ENCODE assay signal across 11 cellular contexts in the genomic region with DNA sequence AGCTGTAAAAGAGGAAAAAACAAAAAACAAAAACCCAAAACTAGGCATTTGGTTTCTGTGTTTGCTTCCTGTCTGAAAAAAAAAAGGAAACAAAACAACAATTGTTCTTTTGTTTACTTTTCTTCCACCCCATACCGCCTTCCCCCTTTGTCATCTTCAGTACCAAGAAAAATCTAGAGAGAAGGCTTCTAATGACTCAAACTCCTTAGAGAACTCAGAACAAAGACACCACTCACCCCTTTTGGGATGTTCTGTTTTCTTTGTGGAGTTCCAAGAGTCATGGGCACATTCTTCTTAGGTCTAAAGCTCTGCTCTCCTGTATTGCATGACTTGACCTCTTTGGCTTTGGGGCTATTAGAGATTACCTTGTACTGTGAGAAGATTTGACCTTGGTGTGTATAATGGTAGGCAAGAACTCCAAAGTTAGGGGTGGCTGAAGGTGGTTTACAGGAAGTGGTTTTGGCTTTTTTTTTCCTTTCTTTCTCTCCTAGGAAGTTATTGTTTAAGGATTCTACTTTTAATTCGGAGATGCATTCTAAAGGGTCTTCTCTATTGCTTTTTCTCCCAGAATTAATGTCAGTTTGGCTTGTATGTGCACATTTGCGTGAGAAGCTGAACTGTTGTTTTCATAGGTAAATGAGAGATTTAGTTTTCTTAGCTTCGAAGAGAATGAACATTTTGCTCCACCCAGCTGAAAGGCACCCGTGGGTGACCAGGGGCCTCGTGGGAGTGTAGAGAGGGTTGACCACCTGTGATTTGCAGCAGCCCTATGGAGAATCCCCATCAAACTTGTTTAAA. TPM values are rescaled to one million over a fixed set of nuclear protein-coding genes. Genes with fewer than 3 reads are reported as not detected.
DNase-seq lines count a peak whose midpoint lies in the region; ATAC-seq and TF ChIP-seq lines count a peak whose summit lies in the region.
"Had no signal": no experiment of that assay in that cellular context is flagged by ENCODE, and none has a peak within 500 bp of the region (broad histone marks: within the 10 kb centered on the region; RNA-seq: fewer than 3 reads in every experiment).

No MANE protein-coding gene starts in this region.

- peaks cover 0 to 5% of the 10 kb centered on the region in 2 donors for H3K36me3 Mint-ChIP-seq in activated naive CD4-positive, alpha-beta T cell treated with anti-CD3 and anti-CD28 coated beads, Interleukin-2, amount 50 U/mL, for 72 hours
- no peaks in the 10 kb centered on the region for H3K36me3 Mint-ChIP-seq in activated T-helper 2 cell treated with anti-CD3 and anti-CD28 coated beads, Interferon-gamma antibody, Interleukin-2, Interleukin-4, amounts not matched to agents 10 μg/mL and 5 μg/mL and 100 μg/mL, durations not matched to agents 14 hours and 24 hours and 36 hours (ENCODE audit: low read depth)
- H3K36me3 Mint-ChIP-seq: CD4-positive, CD25-positive, alpha-beta regulatory T cell had no signal

- intact Hi-C loops in activated T-helper 2 cell treated with anti-CD3 and anti-CD28 coated beads, Interferon-gamma antibody, Interleukin-2, Interleukin-4, amounts not matched to agents 10 μg/mL and 5 μg/mL and 100 μg/mL, durations not matched to agents 14 hours and 24 hours and 36 hours (cut with micrococcal nuclease) = no loop called here

- no peak overlapping the region for H3K4me3 Mint-ChIP-seq in activated T-helper 2 cell treated with anti-CD3 and anti-CD28 coated beads, Interferon-gamma antibody, Interleukin-2, Interleukin-4, amounts not matched to agents 10 μg/mL and 5 μg/mL and 100 μg/mL, durations not matched to agents 14 hours and 24 hours and 36 hours (ENCODE audit: low read depth)
- H3K4me3 Mint-ChIP-seq: CD4-positive, CD25-positive, alpha-beta regulatory T cell had no signal

- ATAC-seq in GM18505 (IDR thresholded peaks at IDR 0.05; ENCODE audit: unreplicated experiment) (peak; percentile 23), GM21447 (IDR thresholded peaks at IDR 0.05; ENCODE audit: unreplicated experiment) (peak; percentile 23), HG03064 (IDR thresholded peaks at IDR 0.05; ENCODE audit: low read depth, unreplicated experiment) (peak; percentile 37)
- no peak for ATAC-seq in activated naive CD4-positive, alpha-beta T cell treated with anti-CD3 and anti-CD28 coated beads, Interleukin-2, amount 50 U/mL, for 72 hours

- H3K27me3 Mint-ChIP-seq in activated T-helper 2 cell treated with anti-CD3 and anti-CD28 coated beads, Interferon-gamma antibody, Interleukin-2, Interleukin-4, amounts not matched to agents 10 μg/mL and 5 μg/mL and 100 μg/mL, durations not matched to agents 14 hours and 24 hours and 36 hours (ENCODE audit: low read depth) = no peaks in the 10 kb centered on the region

- H3K27ac Mint-ChIP-seq in activated naive CD4-positive, alpha-beta T cell treated with anti-CD3 and anti-CD28 coated beads, Interleukin-2, amount 50 U/mL, for 72 hours = no peak overlapping the region
- H3K27ac Mint-ChIP-seq in activated T-helper 2 cell treated with anti-CD3 and anti-CD28 coated beads, Interferon-gamma antibody, Interleukin-2, Interleukin-4, amounts not matched to agents 10 μg/mL and 5 μg/mL and 100 μg/mL, durations not matched to agents 14 hours and 24 hours and 36 hours = no peak overlapping the region

- H3K4me1 Mint-ChIP-seq in activated T-helper 2 cell treated with anti-CD3 and anti-CD28 coated beads, Interferon-gamma antibody, Interleukin-2, Interleukin-4, amounts not matched to agents 10 μg/mL and 5 μg/mL and 100 μg/mL, durations not matched to agents 14 hours and 24 hours and 36 hours (ENCODE audit: low read depth) = no peaks in the 10 kb centered on the region

- peaks cover 6 to 7% of the 10 kb centered on the region in 2 donors for H3K9me3 Mint-ChIP-seq in activated naive CD4-positive, alpha-beta T cell treated with anti-CD3 and anti-CD28 coated beads, Interleukin-2, amount 50 U/mL, for 72 hours
- H3K9me3 Mint-ChIP-seq in activated T-helper 2 cell treated with anti-CD3 and anti-CD28 coated beads, Interferon-gamma antibody, Interleukin-2, Interleukin-4, amounts not matched to agents 10 μg/mL and 5 μg/mL and 100 μg/mL, durations not matched to agents 14 hours and 24 hours and 36 hours = no peaks in the 10 kb centered on the region

- TF ChIP-seq POLR2A in GM18505 (IDR thresholded peaks at IDR 0.05; ENCODE audit: borderline replicate concordance, extremely low read depth, insufficient read depth, insufficient read length) = no peak

- DNase-seq in SW480 (ENCODE audit: low spot score) = peak; percentile 2
- DNase-seq in activated naive CD4-positive, alpha-beta T cell treated with anti-CD3 and anti-CD28 coated beads, Interleukin-2, amount 50 U/mL, for 72 hours (ENCODE audit: low spot score in 2 of 2) = no peak
- no peak for DNase-seq in activated T-helper 2 cell treated with anti-CD3 and anti-CD28 coated beads, Interferon-gamma antibody, Interleukin-2, Interleukin-4, amounts not matched to agents 10 μg/mL and 5 μg/mL and 100 μg/mL, durations not matched to agents 14 hours and 24 hours and 36 hours (ENCODE audit: low spot score)
- no peak for DNase-seq in activated T-cell treated with anti-CD3 and anti-CD28 coated beads, Interleukin-2, amount 50 U/mL, for 48 hours
- DNase-seq in NCI-H1048 (lab: John Stamatoyannopoulos, UW) = no peak
- DNase-seq: CD4-positive, CD25-positive, alpha-beta regulatory T cell; NCI-H345; stimulated activated CD4-positive, alpha-beta T cell treated with anti-CD3 and anti-CD28 coated beads, Interleukin-2, amount 100 ng/mL, for 24 hours had no signal

RNA-seq across cellular contexts. Expression of a gene that starts 39.5 kb away (rescaled TPM):
- 10 to 100 TPM in 1 of 2 donors, 1 to 10 TPM in 1; 9.2 to 10.8 TPM for total RNA-seq in activated naive CD4-positive, alpha-beta T cell treated with anti-CD3 and anti-CD28 coated beads, Interleukin-2, amount 50 U/mL, for 72 hours
- total RNA-seq in activated T-helper 2 cell treated with anti-CD3 and anti-CD28 coated beads, Interferon-gamma antibody, Interleukin-2, Interleukin-4, amounts not matched to agents 10 μg/mL and 5 μg/mL and 100 μg/mL, durations not matched to agents 14 hours and 24 hours and 36 hours = 3.3 and 4.1 TPM in 2 replicates

Comparison
In these comparisons a context has a peak if more than half of its experiments do, and no peak if none do; other contexts are left out.
1. ATAC-seq: peak in GM18505 (single experiment), GM21447 (single experiment) and HG03064 (single experiment); none in activated naive CD4-positive, alpha-beta T cell treated with anti-CD3 and anti-CD28 coated beads, Interleukin-2, amount 50 U/mL, for 72 hours (0 of 2).